ENCODE assay signal across 1 cellular context in genomic region chr11:89405629-89406028, GRCh38.
TF ChIP-seq lines count a peak whose summit lies in the region.

No MANE protein-coding gene starts in this region.

TF ChIP-seq in HepG2, 621 proteins besides CTCF, POLR2A, EP300 and RAD21 (continued from another document):
- TF ChIP-seq, protein P1, sequence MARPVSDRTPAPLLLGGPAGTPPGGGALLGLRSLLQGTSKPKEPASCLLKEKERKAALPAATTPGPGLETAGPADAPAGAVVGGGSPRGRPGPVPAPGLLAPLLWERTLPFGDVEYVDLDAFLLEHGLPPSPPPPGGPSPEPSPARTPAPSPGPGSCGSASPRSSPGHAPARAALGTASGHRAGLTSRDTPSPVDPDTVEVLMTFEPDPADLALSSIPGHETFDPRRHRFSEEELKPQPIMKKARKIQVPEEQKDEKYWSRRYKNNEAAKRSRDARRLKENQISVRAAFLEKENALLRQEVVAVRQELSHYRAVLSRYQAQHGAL (CRISPR knock-in tag; IDR thresholded peaks at IDR 0.05; ENCODE audit: not compliant biosample characterization) = no peak
- TF ChIP-seq PHF21A (CRISPR knock-in tag; IDR thresholded peaks at IDR 0.05) (no peak), HOXA9 (CRISPR knock-in tag; IDR thresholded peaks at IDR 0.05; ENCODE audit: borderline replicate concordance) (no peak), CREB3 (CRISPR knock-in tag; IDR thresholded peaks at IDR 0.05) (no peak), MAFK (conservative IDR thresholded peaks at IDR 0.05 in 1 of 2, IDR thresholded peaks at IDR 0.05 in 1 of 2; ENCODE audit: low read length in 2 of 2) (no peak), ZMAT3 (CRISPR knock-in tag; conservative IDR thresholded peaks at IDR 0.05) (no peak), STAT5B (CRISPR knock-in tag; IDR thresholded peaks at IDR 0.05) (no peak), HOMEZ (CRISPR knock-in tag; IDR thresholded peaks at IDR 0.05; ENCODE audit: low read depth) (no peak)
- TF ChIP-seq, protein P2, sequence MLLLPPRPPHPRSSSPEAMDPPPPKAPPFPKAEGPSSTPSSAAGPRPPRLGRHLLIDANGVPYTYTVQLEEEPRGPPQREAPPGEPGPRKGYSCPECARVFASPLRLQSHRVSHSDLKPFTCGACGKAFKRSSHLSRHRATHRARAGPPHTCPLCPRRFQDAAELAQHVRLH (CRISPR knock-in tag; IDR thresholded peaks at IDR 0.05; ENCODE audit: borderline replicate concordance, low read depth) = no peak
- TF ChIP-seq, protein P3, sequence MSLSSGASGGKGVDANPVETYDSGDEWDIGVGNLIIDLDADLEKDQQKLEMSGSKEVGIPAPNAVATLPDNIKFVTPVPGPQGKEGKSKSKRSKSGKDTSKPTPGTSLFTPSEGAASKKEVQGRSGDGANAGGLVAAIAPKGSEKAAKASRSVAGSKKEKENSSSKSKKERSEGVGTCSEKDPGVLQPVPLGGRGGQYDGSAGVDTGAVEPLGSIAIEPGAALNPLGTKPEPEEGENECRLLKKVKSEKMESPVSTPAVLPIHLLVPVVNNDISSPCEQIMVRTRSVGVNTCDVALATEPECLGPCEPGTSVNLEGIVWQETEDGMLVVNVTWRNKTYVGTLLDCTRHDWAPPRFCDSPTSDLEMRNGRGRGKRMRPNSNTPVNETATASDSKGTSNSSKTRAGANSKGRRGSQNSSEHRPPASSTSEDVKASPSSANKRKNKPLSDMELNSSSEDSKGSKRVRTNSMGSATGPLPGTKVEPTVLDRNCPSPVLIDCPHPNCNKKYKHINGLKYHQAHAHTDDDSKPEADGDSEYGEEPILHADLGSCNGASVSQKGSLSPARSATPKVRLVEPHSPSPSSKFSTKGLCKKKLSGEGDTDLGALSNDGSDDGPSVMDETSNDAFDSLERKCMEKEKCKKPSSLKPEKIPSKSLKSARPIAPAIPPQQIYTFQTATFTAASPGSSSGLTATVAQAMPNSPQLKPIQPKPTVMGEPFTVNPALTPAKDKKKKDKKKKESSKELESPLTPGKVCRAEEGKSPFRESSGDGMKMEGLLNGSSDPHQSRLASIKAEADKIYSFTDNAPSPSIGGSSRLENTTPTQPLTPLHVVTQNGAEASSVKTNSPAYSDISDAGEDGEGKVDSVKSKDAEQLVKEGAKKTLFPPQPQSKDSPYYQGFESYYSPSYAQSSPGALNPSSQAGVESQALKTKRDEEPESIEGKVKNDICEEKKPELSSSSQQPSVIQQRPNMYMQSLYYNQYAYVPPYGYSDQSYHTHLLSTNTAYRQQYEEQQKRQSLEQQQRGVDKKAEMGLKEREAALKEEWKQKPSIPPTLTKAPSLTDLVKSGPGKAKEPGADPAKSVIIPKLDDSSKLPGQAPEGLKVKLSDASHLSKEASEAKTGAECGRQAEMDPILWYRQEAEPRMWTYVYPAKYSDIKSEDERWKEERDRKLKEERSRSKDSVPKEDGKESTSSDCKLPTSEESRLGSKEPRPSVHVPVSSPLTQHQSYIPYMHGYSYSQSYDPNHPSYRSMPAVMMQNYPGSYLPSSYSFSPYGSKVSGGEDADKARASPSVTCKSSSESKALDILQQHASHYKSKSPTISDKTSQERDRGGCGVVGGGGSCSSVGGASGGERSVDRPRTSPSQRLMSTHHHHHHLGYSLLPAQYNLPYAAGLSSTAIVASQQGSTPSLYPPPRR (CRISPR knock-in tag; IDR thresholded peaks at IDR 0.05; ENCODE audit: borderline replicate concordance) = no peak
